In genomic region chr22:38080847-38081635, GRCh38 we compare ENCODE assay signal across 9 cellular contexts. TPM values are rescaled to one million over a fixed set of nuclear protein-coding genes. Genes with fewer than 3 reads are reported as not detected.
DNase-seq lines count a peak whose midpoint lies in the region; ATAC-seq and TF ChIP-seq lines count a peak whose summit lies in the region.
"Had no signal": no experiment of that assay in that cellular context is flagged by ENCODE, and none has a peak within 500 bp of the region (broad histone marks: within the 10 kb centered on the region; RNA-seq: fewer than 3 reads in every experiment).

No MANE protein-coding gene starts in this region.

- peaks cover 4% of the 10 kb centered on the region for H3K4me1 Mint-ChIP-seq in endodermal cell

- no peak overlapping the region for H2BK15ac ChIP-seq in mesendoderm (replicated peaks; ENCODE audit: low read depth)

- no peak for ATAC-seq in GM21423 (IDR thresholded peaks at IDR 0.05; ENCODE audit: unreplicated experiment)

- no peaks in the 10 kb centered on the region for H3K9me3 Mint-ChIP-seq in endodermal cell

- no peak overlapping the region for H2BK5ac ChIP-seq in mesendoderm (ENCODE audit: low read length)

- H2BK120ac ChIP-seq in mesendoderm (ENCODE audit: low read depth, low read length): no peak overlapping the region

- H3K79me1 ChIP-seq in mesendoderm (ENCODE audit: low read length): no peaks in the 10 kb centered on the region

- H3K4me3 ChIP-seq in endodermal cell (ENCODE audit: low read length) (no peak overlapping the region), mesendoderm (ENCODE audit: low read length) (no peak overlapping the region)

- peaks cover 39% of the 10 kb centered on the region for H3K27me3 Mint-ChIP-seq in endodermal cell (ENCODE audit: insufficient read depth)

- H3K4me3 Mint-ChIP-seq in endodermal cell: no peak overlapping the region

- H3K23ac ChIP-seq in mesendoderm (ENCODE audit: low read length): no peak overlapping the region

- WGBS in endodermal cell (ENCODE audit: insufficient coverage in 1 of 2, insufficient read length in 1 of 2), 2 experiments: 19 to 27% methylated on average over 78 to 110 of the region's 110 CpGs
- no CpG with 5 or more reads among the region's 110 CpGs for WGBS in mesendoderm (ENCODE audit: extremely low coverage, insufficient coverage, low lambda C conversion rate)

- no peak overlapping the region for H3K18ac ChIP-seq in mesendoderm (ENCODE audit: low read length)

- H3K27me3 ChIP-seq in endodermal cell (ENCODE audit: control insufficient read depth, insufficient read depth, low read length, poor library complexity, severe bottlenecking) (peaks cover 27% of the 10 kb centered on the region), mesendoderm (ENCODE audit: insufficient read depth, low read length, poor library complexity) (peaks cover 2% of the 10 kb centered on the region)

- H3K56ac ChIP-seq in mesendoderm (ENCODE audit: low read length): peak overlapping the region; percentile 64

- no peak overlapping the region for H3K9ac ChIP-seq in endodermal cell (ENCODE audit: extremely low read depth, low read length, poor library complexity, severe bottlenecking)
- H3K9ac ChIP-seq in mesendoderm (ENCODE audit: low read length): peak overlapping the region; percentile 40
- H3K9ac ChIP-seq: KMS-11 had no signal

- no peaks in the 10 kb centered on the region for H3K79me2 ChIP-seq in mesendoderm (ENCODE audit: control insufficient read depth, insufficient read depth, low read length)

- no peak overlapping the region for H2AK5ac ChIP-seq in mesendoderm (ENCODE audit: low read length)

- H3K36me3 ChIP-seq in endodermal cell (ENCODE audit: control insufficient read depth, insufficient read depth, low read length) (no peaks in the 10 kb centered on the region), mesendoderm (ENCODE audit: control insufficient read depth, insufficient read depth, low read length) (no peaks in the 10 kb centered on the region)

- H3K4me2 ChIP-seq in mesendoderm (ENCODE audit: low read length): peak overlapping the region; percentile 27
- H3K4me2 ChIP-seq: KMS-11 had no signal

- H4K5ac ChIP-seq in mesendoderm (ENCODE audit: low read length): no peak overlapping the region

- no peaks in the 10 kb centered on the region for H3K9me3 ChIP-seq in endodermal cell (ENCODE audit: control insufficient read depth, low read length)

- H3K4ac ChIP-seq in mesendoderm (ENCODE audit: low read depth, low read length): no peak overlapping the region

- TF ChIP-seq CTCF in 22Rv1 (IDR thresholded peaks at IDR 0.05) (no peak), endodermal cell (conservative IDR thresholded peaks at IDR 0.05) (peak; percentile 7)

- no peak overlapping the region for H3K27ac Mint-ChIP-seq in endodermal cell

- DNase-seq in M059J (ENCODE audit: low read depth) (peak; percentile 22), endodermal cell (peak; percentile 82), mesendoderm (peak; percentile 53), A172 (ENCODE audit: low spot score) (no peak), NCI-H2227 (lab: John Stamatoyannopoulos, UW; ENCODE audit: unreplicated experiment) (no peak), NCI-H2196 (lab: John Stamatoyannopoulos, UW; ENCODE audit: unreplicated experiment) (no peak)

- peak overlapping the region; percentile 78 for H3K27ac ChIP-seq in 22Rv1
- H3K27ac ChIP-seq in endodermal cell (ENCODE audit: low read depth, low read length): no peak overlapping the region
- no peak overlapping the region for H3K27ac ChIP-seq in mesendoderm (ENCODE audit: low read depth, low read length)
- H3K27ac ChIP-seq: KMS-11 had no signal

- no peak overlapping the region for H4K8ac ChIP-seq in mesendoderm (ENCODE audit: low read depth, low read length)

- H3K4me1 ChIP-seq in endodermal cell (ENCODE audit: control insufficient read depth, insufficient read depth, low read length): peaks cover 7% of the 10 kb centered on the region
- no peaks in the 10 kb centered on the region for H3K4me1 ChIP-seq in mesendoderm (ENCODE audit: control insufficient read depth, low read depth, low read length)

- H3K36me3 Mint-ChIP-seq in endodermal cell (ENCODE audit: low read depth): no peaks in the 10 kb centered on the region

RNA-seq across cellular contexts. Expression of gene SLC16A8, which starts 2.9 kb away (rescaled TPM):
- not detected in 2 replicates for total RNA-seq in M059J (2014; rRNA removed; shearing (Covaris generic))
- total RNA-seq in endodermal cell: 1 to 10 TPM in 1 of 2 donors, under 1 TPM in 1; 0.57 to 1.1 TPM
- 0.61 TPM for polyA plus RNA-seq in endodermal cell (2013, experiment 1 of 2)
- 0.17 TPM for polyA plus RNA-seq in endodermal cell (2013, experiment 2 of 2)
- polyA plus RNA-seq in mesendoderm (2013, experiment 1 of 2): 0.08 TPM
- 0.20 TPM for polyA plus RNA-seq in mesendoderm (2013, experiment 2 of 2)
- not detected in 2 replicates for total RNA-seq in A172 (2014; rRNA removed; shearing (Covaris generic))

RNA-seq across cellular contexts. Expression of gene PICK1, which starts 23.8 kb away (rescaled TPM):
- total RNA-seq in M059J (2014; rRNA removed; shearing (Covaris generic)): 21.7 and 26.8 TPM in 2 replicates
- 10 to 100 TPM; 42.7 to 54.1 TPM for total RNA-seq in endodermal cell
- polyA plus RNA-seq in endodermal cell (2013, experiment 1 of 2): 22.8 TPM
- 20.1 TPM for polyA plus RNA-seq in endodermal cell (2013, experiment 2 of 2)
- 13.2 TPM for polyA plus RNA-seq in mesendoderm (2013, experiment 1 of 2)
- polyA plus RNA-seq in mesendoderm (2013, experiment 2 of 2): 11.8 TPM
- 6.5 and 10.7 TPM in 2 replicates for total RNA-seq in A172 (2014; rRNA removed; shearing (Covaris generic))

RNA-seq across cellular contexts. Expression of gene BAIAP2L2, which starts 29.4 kb away (rescaled TPM):
- not detected in 2 replicates for total RNA-seq in M059J (2014; rRNA removed; shearing (Covaris generic))
- total RNA-seq in endodermal cell: 1 to 10 TPM; 1.4 to 3.7 TPM
- polyA plus RNA-seq in endodermal cell (2013, experiment 1 of 2): 2.7 TPM
- polyA plus RNA-seq in endodermal cell (2013, experiment 2 of 2): 1.9 TPM
- polyA plus RNA-seq in mesendoderm (2013, experiment 1 of 2): 3.9 TPM
- polyA plus RNA-seq in mesendoderm (2013, experiment 2 of 2): 4.0 TPM
- not detected in 2 replicates for total RNA-seq in A172 (2014; rRNA removed; shearing (Covaris generic))

Comparison
In these comparisons a context has a peak if more than half of its experiments do, and no peak if none do; other contexts are left out.
1. DNase-seq: peak in M059J (single experiment), endodermal cell (single experiment) and mesendoderm (single experiment); none in A172 (single experiment), NCI-H2227 (single experiment) and NCI-H2196 (single experiment).